In genomic region chr6:128889870-128890269, GRCh38 we compare ENCODE assay signal across 25 cellular contexts. TPM values are rescaled to one million over a fixed set of nuclear protein-coding genes. Genes with fewer than 3 reads are reported as not detected.
DNase-seq lines count a peak whose midpoint lies in the region; ATAC-seq, FAIRE-seq and TF ChIP-seq lines count a peak whose summit lies in the region.
"Had no signal": no experiment of that assay in that cellular context is flagged by ENCODE, and none has a peak within 500 bp of the region (broad histone marks: within the 10 kb centered on the region; RNA-seq: fewer than 3 reads in every experiment).

No MANE protein-coding gene starts in this region.

- CTCF ChIA-PET in HepG2 (lab: Yijun Ruan, JAX; ENCODE audit: low intra/inter-chr PET ratio, low total read pairs) = no interaction called here
- CTCF ChIA-PET in activated CD4-positive, alpha-beta T cell treated with anti-CD3 and anti-CD28 coated beads, Interleukin-2, amount 10 ng/mL, durations not matched to agents 7 days and 5 days (lab: Charles Lee) = no interaction called here

- H3K36me3 Mint-ChIP-seq in activated CD4-positive, alpha-beta T cell treated with anti-CD3 and anti-CD28 coated beads, Interleukin-2, amount 10 ng/mL, durations not matched to agents 7 days and 5 days (ENCODE audit: low read depth) = no peaks in the 10 kb centered on the region

- H3K27me3 Mint-ChIP-seq in activated CD4-positive, alpha-beta T cell treated with anti-CD3 and anti-CD28 coated beads, Interleukin-2, amount 10 ng/mL, durations not matched to agents 7 days and 5 days = peaks cover 4% of the 10 kb centered on the region

- no peaks in the 10 kb centered on the region for H3K9me3 ChIP-seq in HepG2 (ENCODE audit: low read length)
- H3K9me3 ChIP-seq in right lobe of liver = no peaks in the 10 kb centered on the region
- H3K9me3 ChIP-seq in right atrium auricular region = no peaks in the 10 kb centered on the region
- H3K9me3 ChIP-seq in stomach = no peaks in the 10 kb centered on the region
- H3K9me3 ChIP-seq: BLaER1, HAP-1 had no signal

- TF ChIP-seq POLR2A in HepG2 (IDR thresholded peaks at IDR 0.05; ENCODE audit: insufficient read depth in 1 of 2, low read depth in 2 of 2, low read length in 2 of 2) (no peak), right lobe of liver (IDR thresholded peaks at IDR 0.05) (no peak), stomach (IDR thresholded peaks at IDR 0.05) (no peak)

- H3K27me3 ChIP-seq in HepG2 (ENCODE audit: control insufficient read depth in 1 of 2, insufficient read depth in 2 of 2, low read length in 2 of 2) (no peaks in the 10 kb centered on the region; a peak in 1 of 5 replicates), right lobe of liver (no peaks in the 10 kb centered on the region), right atrium auricular region (no peaks in the 10 kb centered on the region), stomach (no peaks in the 10 kb centered on the region)
- H3K27me3 ChIP-seq: BLaER1 had no signal

- H3K4me3 ChIP-seq in HepG2 (replicated peaks in 1 of 3; ENCODE audit: insufficient read depth in 1 of 3, low read depth in 2 of 3, low read length in 3 of 3) (no peak overlapping the region), right lobe of liver (no peak overlapping the region), coronary artery (peak overlapping the region; percentile 44), right atrium auricular region (peak overlapping the region in 1 of 2 donors; percentile 19), stomach (no peak overlapping the region)
- H3K4me3 ChIP-seq: BLaER1, HAP-1 had no signal

- H3K27ac ChIP-seq in HepG2 (ENCODE audit: extremely low read length, insufficient read depth, low read length) = no peak overlapping the region
- H3K27ac ChIP-seq in right lobe of liver = no peak overlapping the region
- H3K27ac ChIP-seq in coronary artery = peak overlapping the region in 1 of 2 donors; percentile 14
- H3K27ac ChIP-seq in right atrium auricular region = peak overlapping the region; percentile 61 to 87
- H3K27ac ChIP-seq in stomach = peak overlapping the region in 4 of 5 donors; percentile 26 to 65 (median 58)
- H3K27ac ChIP-seq: BLaER1 had no signal

- no peak overlapping the region for H3K4me3 Mint-ChIP-seq in activated CD4-positive, alpha-beta T cell treated with anti-CD3 and anti-CD28 coated beads, Interleukin-2, amount 10 ng/mL, durations not matched to agents 7 days and 5 days
- H3K4me3 Mint-ChIP-seq: CD4-positive, alpha-beta T cell had no signal

- ATAC-seq in HepG2 = no peak
- no peak for ATAC-seq in right lobe of liver
- no peak for ATAC-seq in HG03354 (IDR thresholded peaks at IDR 0.05; ENCODE audit: poor library complexity, severe bottlenecking, unreplicated experiment)
- no peak for ATAC-seq in GM18511 (IDR thresholded peaks at IDR 0.05; ENCODE audit: unreplicated experiment)

- in situ Hi-C loops in HepG2 (cut with HindIII; ENCODE audit: extremely low pct_ligation_motif_present, low pct_unique_long_range_greater_than_20kb) = no loop called here

- no peak for TF ChIP-seq RAD21 in HepG2 (CRISPR knock-in tag; IDR thresholded peaks at IDR 0.05)

- no peaks in the 10 kb centered on the region for H3K36me3 ChIP-seq in HepG2 (replicated peaks in 1 of 2; ENCODE audit: control insufficient read depth in 1 of 2, insufficient read depth in 2 of 2, low read length in 2 of 2)
- no peaks in the 10 kb centered on the region for H3K36me3 ChIP-seq in right lobe of liver
- peaks cover 10% of the 10 kb centered on the region for H3K36me3 ChIP-seq in right atrium auricular region
- no peaks in the 10 kb centered on the region for H3K36me3 ChIP-seq in stomach
- H3K36me3 ChIP-seq: BLaER1, HAP-1 had no signal

- WGBS in HepG2 (ENCODE audit: low lambda C conversion rate) = 3% methylated on average over 5 of the region's 5 CpGs
- 58% methylated on average over 5 of the region's 5 CpGs for WGBS in right lobe of liver (ENCODE audit: insufficient coverage, low coverage, low lambda C conversion rate, missing lambda C conversion rate)
- WGBS in stomach, 5 donors = 31 to 51% (median 44%) methylated on average over 5 of the region's 5 CpGs

- TF ChIP-seq CTCF in HepG2 (CRISPR knock-in tag; IDR thresholded peaks at IDR 0.05) = no peak
- TF ChIP-seq CTCF in right lobe of liver (IDR thresholded peaks at IDR 0.05) = no peak
- TF ChIP-seq CTCF in coronary artery (IDR thresholded peaks at IDR 0.05) = no peak
- no peak for TF ChIP-seq CTCF in right atrium auricular region (IDR thresholded peaks at IDR 0.05)
- no peak for TF ChIP-seq CTCF in stomach (IDR thresholded peaks at IDR 0.05)

- no peak overlapping the region for H3K9ac ChIP-seq in HepG2 (ENCODE audit: insufficient read depth, low read depth, low read length)
- H3K9ac ChIP-seq: BLaER1 had no signal

- H4K20me1 ChIP-seq in HepG2 (ENCODE audit: insufficient read depth, low read length) = no peaks in the 10 kb centered on the region
- H4K20me1 ChIP-seq: BLaER1 had no signal

- H3K9me3 Mint-ChIP-seq in activated CD4-positive, alpha-beta T cell treated with anti-CD3 and anti-CD28 coated beads, Interleukin-2, amount 10 ng/mL, durations not matched to agents 7 days and 5 days = no peaks in the 10 kb centered on the region
- H3K9me3 Mint-ChIP-seq: CD4-positive, alpha-beta T cell had no signal

- no peak for FAIRE-seq in HepG2 (lab: Jason Lieb, UNC)
- FAIRE-seq: GM18507 had no signal

- POLR2A ChIA-PET in HepG2 (lab: Yijun Ruan, JAX) = no interaction called here
- POLR2A ChIA-PET in activated CD4-positive, alpha-beta T cell treated with anti-CD3 and anti-CD28 coated beads, Interleukin-2, amount 10 ng/mL, durations not matched to agents 7 days and 5 days (lab: Charles Lee) = no interaction called here

- intact Hi-C loops in HepG2 (cut with micrococcal nuclease; ENCODE audit: unreplicated experiment) = no loop called here
- intact Hi-C loops in right lobe of liver (cut with DNase I) = no loop called here
- intact Hi-C loops in stomach (cut with DNase I; ENCODE audit: low total_unique reads) = no loop called here

- H3K4me1 Mint-ChIP-seq in activated CD4-positive, alpha-beta T cell treated with anti-CD3 and anti-CD28 coated beads, Interleukin-2, amount 10 ng/mL, durations not matched to agents 7 days and 5 days = no peaks in the 10 kb centered on the region

- DNase-seq in HepG2 (ENCODE audit: low spot score) (no peak), right lobe of liver (no peak), coronary artery (ENCODE audit: low spot score) (no peak), right atrium auricular region (ENCODE audit: low spot score) (no peak), stomach (no peak)
- no peak for DNase-seq in activated CD4-positive, alpha-beta T cell treated with anti-CD3 and anti-CD28 coated beads, Interleukin-2, amount 10 ng/mL, durations not matched to agents 7 days and 5 days
- DNase-seq: CD4-positive, alpha-beta T cell; DMS53; GOT3; Karpas-422; NCI-H1092; NCI-H1417 treated with DMSO at 0.1 percent for 48 hours; NCI-H1694 treated with DMSO at 0.1 percent for 48 hours; NCI-H2081 treated with DMSO at 0.1 percent for 48 hours; NCI-H2171; NCI-H226; NCI-H510A; RPMI8226; SHP77 treated with DMSO at 0.1 percent for 48 hours had no signal

- no peak overlapping the region for H3K4me2 ChIP-seq in HepG2 (ENCODE audit: low read depth, low read length)
- H3K4me2 ChIP-seq: BLaER1 had no signal

- H3K27ac Mint-ChIP-seq in activated CD4-positive, alpha-beta T cell treated with anti-CD3 and anti-CD28 coated beads, Interleukin-2, amount 10 ng/mL, durations not matched to agents 7 days and 5 days = no peak overlapping the region
- H3K27ac Mint-ChIP-seq: CD4-positive, alpha-beta T cell had no signal

- no TSS peak for BruUV-seq in HepG2 (replicated peaks; lab: Mats Ljungman, UMichigan)

- H3K4me1 ChIP-seq in HepG2 (ENCODE audit: insufficient read depth, low read length) = no peaks in the 10 kb centered on the region
- H3K4me1 ChIP-seq in right lobe of liver = no peaks in the 10 kb centered on the region
- peaks cover 0 to 3% of the 10 kb centered on the region in 2 donors for H3K4me1 ChIP-seq in right atrium auricular region
- peaks cover 0 to 29% (median 12%) of the 10 kb centered on the region in 4 donors for H3K4me1 ChIP-seq in stomach
- H3K4me1 ChIP-seq: BLaER1 had no signal

- TF ChIP-seq EP300 in HepG2 (IDR thresholded peaks at IDR 0.05; ENCODE audit: low read depth in 2 of 2, low read length in 2 of 2) (no peak), HepG2 (CRISPR knock-in tag; IDR thresholded peaks at IDR 0.05; ENCODE audit: borderline replicate concordance) (no peak), stomach (IDR thresholded peaks at IDR 0.05) (no peak)

- H3K79me2 ChIP-seq in HepG2 (ENCODE audit: insufficient read depth, low read length) = no peaks in the 10 kb centered on the region

- no peak overlapping the region for H2AFZ ChIP-seq in HepG2 (ENCODE audit: low read length)

RNA-seq across cellular contexts. Expression of gene LAMA2, which starts 6.9 kb away (rescaled TPM):
- total RNA-seq in HepG2 (2016; rRNA removed; fragmentation: Illumina TruSeq; extraction: Trizol) = 0.11 and 0.91 TPM in 2 replicates
- not detected in 2 replicates for total RNA-seq in HepG2 (2016; cell fraction: cytosol; rRNA removed; fragmentation: Illumina TruSeq; extraction: Trizol; ENCODE audit: low read depth)
- 0.11 and 0.18 TPM in 2 replicates for total RNA-seq in HepG2 (2016; cell fraction: insoluble cytoplasmic fraction; rRNA removed; fragmentation: Illumina TruSeq; extraction: Trizol)
- 0.03 and 0.96 TPM in 2 replicates for total RNA-seq in HepG2 (2016; cell fraction: membrane; rRNA removed; fragmentation: Illumina TruSeq; extraction: Trizol)
- total RNA-seq in HepG2 (2016; cell fraction: nucleus; rRNA removed; fragmentation: Illumina TruSeq; extraction: Trizol) = not detected in 2 replicates
- 0.28 and 0.52 TPM in 2 replicates for polyA plus RNA-seq in HepG2 (2011; rRNA removed)
- 0.17 and 0.50 TPM in 2 replicates for polyA plus RNA-seq in HepG2 (2011; cell fraction: cytosol; rRNA removed)
- not detected in 2 replicates for polyA plus RNA-seq in HepG2 (2011; cell fraction: nucleus; rRNA removed)
- polyA plus RNA-seq in HepG2 (2012) = not detected in 2 replicates
- polyA plus RNA-seq in HepG2 (2016; cell fraction: cytosol; fragmentation: Illumina TruSeq; extraction: Trizol; ENCODE audit: low read depth) = not detected in 2 replicates
- polyA plus RNA-seq in HepG2 (2016; cell fraction: insoluble cytoplasmic fraction; fragmentation: Illumina TruSeq; extraction: Trizol; ENCODE audit: low read depth) = 0.22 and 0.36 TPM in 2 replicates
- polyA plus RNA-seq in HepG2 (2016; cell fraction: membrane; fragmentation: Illumina TruSeq; extraction: Trizol; ENCODE audit: low read depth) = 0.12 TPM in 1 of 2 replicates, not detected in the other
- not detected in 2 replicates for polyA plus RNA-seq in HepG2 (2016; cell fraction: nucleus; fragmentation: Illumina TruSeq; extraction: Trizol; ENCODE audit: insufficient read depth, low read depth)
- 0.14 TPM in 1 of 2 replicates, not detected in the other for polyA minus RNA-seq in HepG2 (2011; rRNA and poly(A)+ RNA removed; ENCODE audit: low replicate concordance)
- polyA minus RNA-seq in HepG2 (2011; cell fraction: cytosol; rRNA and poly(A)+ RNA removed) = not detected in 2 replicates
- not detected in 2 replicates for polyA minus RNA-seq in HepG2 (2011; cell fraction: nucleus; rRNA and poly(A)+ RNA removed)
- 10 to 100 TPM in 1 of 6 experiments, 1 to 10 TPM in 5; 2.9 to 12.1 (median 6.2) TPM for total RNA-seq in right lobe of liver
- total RNA-seq in right atrium auricular region = 100 to 1,000 TPM; 150 to 166 TPM
- total RNA-seq in stomach = 100 to 1,000 TPM in 1 of 5 donors, 10 to 100 TPM in 4; 20.0 to 110 (median 54.5) TPM
- polyA plus RNA-seq in stomach = 1 to 10 TPM; 3.4 to 5.5 (median 4.9) TPM
- under 1 TPM; 0.02 to 0.05 TPM for total RNA-seq in activated CD4-positive, alpha-beta T cell treated with anti-CD3 and anti-CD28 coated beads, Interleukin-2, amount 10 ng/mL, durations not matched to agents 7 days and 5 days
- total RNA-seq: G401 had no signal

Comparison
In these comparisons a context has a peak if more than half of its experiments do, and no peak if none do; other contexts are left out.
1. H3K27ac ChIP-seq: peak in right atrium auricular region (2 of 2) and stomach (4 of 5); none in HepG2 (single experiment) and right lobe of liver (0 of 3).